ENCODE assay signal across 1 cellular context in the genomic region with DNA sequence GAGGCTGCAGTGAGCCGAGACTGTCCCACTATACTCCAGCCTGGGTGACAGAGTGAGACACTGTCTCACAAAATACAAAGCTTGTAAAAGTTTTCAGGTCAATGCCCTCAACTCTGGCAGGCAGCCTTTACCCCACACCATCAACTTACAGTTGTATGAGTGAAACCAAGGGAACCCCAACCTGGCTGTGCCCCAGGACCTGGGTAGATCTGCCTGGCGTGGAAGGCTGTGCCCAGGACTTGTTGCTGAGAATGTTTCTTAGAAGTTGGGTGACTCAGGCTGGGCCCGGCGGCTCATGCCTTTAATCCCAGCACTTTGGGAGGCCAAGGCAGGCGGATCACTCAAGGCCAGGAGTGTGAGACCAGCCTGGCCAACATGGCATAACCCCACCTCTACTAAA.
TF ChIP-seq lines count a peak whose summit lies in the region.

No MANE protein-coding gene starts in this region.

TF ChIP-seq in HepG2, 621 proteins besides CTCF, POLR2A, EP300 and RAD21 (continued from another document):
- TF ChIP-seq, protein P1, sequence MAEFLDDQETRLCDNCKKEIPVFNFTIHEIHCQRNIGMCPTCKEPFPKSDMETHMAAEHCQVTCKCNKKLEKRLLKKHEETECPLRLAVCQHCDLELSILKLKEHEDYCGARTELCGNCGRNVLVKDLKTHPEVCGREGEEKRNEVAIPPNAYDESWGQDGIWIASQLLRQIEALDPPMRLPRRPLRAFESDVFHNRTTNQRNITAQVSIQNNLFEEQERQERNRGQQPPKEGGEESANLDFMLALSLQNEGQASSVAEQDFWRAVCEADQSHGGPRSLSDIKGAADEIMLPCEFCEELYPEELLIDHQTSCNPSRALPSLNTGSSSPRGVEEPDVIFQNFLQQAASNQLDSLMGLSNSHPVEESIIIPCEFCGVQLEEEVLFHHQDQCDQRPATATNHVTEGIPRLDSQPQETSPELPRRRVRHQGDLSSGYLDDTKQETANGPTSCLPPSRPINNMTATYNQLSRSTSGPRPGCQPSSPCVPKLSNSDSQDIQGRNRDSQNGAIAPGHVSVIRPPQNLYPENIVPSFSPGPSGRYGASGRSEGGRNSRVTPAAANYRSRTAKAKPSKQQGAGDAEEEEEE (CRISPR knock-in tag; IDR thresholded peaks at IDR 0.05; ENCODE audit: borderline replicate concordance) = no peak
